10 cellular contexts compared by ENCODE assay signal in genomic region chr2:176830362-176830761, GRCh38.
DNase-seq lines count a peak whose midpoint lies in the region; ATAC-seq and TF ChIP-seq lines count a peak whose summit lies in the region.
"Had no signal": no experiment of that assay in that cellular context is flagged by ENCODE, and none has a peak within 500 bp of the region (broad histone marks: within the 10 kb centered on the region; RNA-seq: fewer than 3 reads in every experiment).

No MANE protein-coding gene starts in this region.

- H3K36me3 Mint-ChIP-seq in naive thymus-derived CD8-positive, alpha-beta T cell: no peaks in the 10 kb centered on the region
- no peaks in the 10 kb centered on the region for H3K36me3 Mint-ChIP-seq in natural killer cell treated with Interleukin-12 subunit alpha and Interleukin-12 subunit beta and Interleukin-15 and Interleukin-18, amount 100 ng/mL, for 72 hours

- no peaks in the 10 kb centered on the region for H3K9me3 ChIP-seq in RWPE2 (ENCODE audit: severe bottlenecking)
- H3K9me3 ChIP-seq: BLaER1 had no signal

- no peaks in the 10 kb centered on the region for H3K36me3 ChIP-seq in RWPE2 (ENCODE audit: low read depth)
- H3K36me3 ChIP-seq: BLaER1 had no signal

- DNase-seq in SIG-M5 treated with dmso at 0.1 percent for 504 hours (lab: John Stamatoyannopoulos, UW; ENCODE audit: unreplicated experiment): peak; percentile 26
- DNase-seq in SIG-M5 (lab: John Stamatoyannopoulos, UW): no peak
- DNase-seq in RWPE2 (ENCODE audit: low spot score): no peak
- DNase-seq in naive thymus-derived CD8-positive, alpha-beta T cell: peak in 8 of 10 donors; percentile 8 to 73 (median 54)
- DNase-seq in natural killer cell treated with Interleukin-12 subunit alpha and Interleukin-12 subunit beta and Interleukin-15 and Interleukin-18, amount 100 ng/mL, for 72 hours (ENCODE audit: low spot score): no peak
- no peak for DNase-seq in occipital lobe (lab: John Stamatoyannopoulos, UW)
- DNase-seq in COLO829 (ENCODE audit: low spot score): no peak

- POLR2A ChIA-PET in naive thymus-derived CD8-positive, alpha-beta T cell (lab: Charles Lee): interaction anchor here (1.2 kb wide), 1 partner anchor 24 kb away, joined by 3 read pairs; no protein-coding TSS in a partner anchor

- no peak overlapping the region for H3K4me3 ChIP-seq in RWPE2 (ENCODE audit: severe bottlenecking)
- H3K4me3 ChIP-seq: BLaER1, lung had no signal

- peak overlapping the region in 1 of 10 donors; percentile 0 for H3K4me3 Mint-ChIP-seq in naive thymus-derived CD8-positive, alpha-beta T cell
- no peak overlapping the region for H3K4me3 Mint-ChIP-seq in natural killer cell treated with Interleukin-12 subunit alpha and Interleukin-12 subunit beta and Interleukin-15 and Interleukin-18, amount 100 ng/mL, for 72 hours

- H3K4me1 Mint-ChIP-seq in naive thymus-derived CD8-positive, alpha-beta T cell: peaks cover 16 to 53% (median 42%) of the 10 kb centered on the region in 4 donors
- peaks cover 10 to 25% of the 10 kb centered on the region in 2 donors for H3K4me1 Mint-ChIP-seq in natural killer cell treated with Interleukin-12 subunit alpha and Interleukin-12 subunit beta and Interleukin-15 and Interleukin-18, amount 100 ng/mL, for 72 hours (ENCODE audit: low read depth in 2 of 2)

- no peak overlapping the region for H3K27ac ChIP-seq in RWPE2 (ENCODE audit: poor library complexity, severe bottlenecking)
- H3K27ac ChIP-seq: BLaER1 had no signal

- no peaks in the 10 kb centered on the region for H3K9me3 Mint-ChIP-seq in naive thymus-derived CD8-positive, alpha-beta T cell
- H3K9me3 Mint-ChIP-seq in natural killer cell treated with Interleukin-12 subunit alpha and Interleukin-12 subunit beta and Interleukin-15 and Interleukin-18, amount 100 ng/mL, for 72 hours: no peaks in the 10 kb centered on the region

- ATAC-seq in HG03354 (IDR thresholded peaks at IDR 0.05; ENCODE audit: poor library complexity, severe bottlenecking, unreplicated experiment) (peak; percentile 53), RWPE2 (ENCODE audit: low read depth) (peak; percentile 40; the same call in 1 of the 3 replicates)
- ATAC-seq in naive thymus-derived CD8-positive, alpha-beta T cell: peak; percentile 59 to 73
- ATAC-seq in natural killer cell treated with Interleukin-12 subunit alpha and Interleukin-12 subunit beta and Interleukin-15 and Interleukin-18, amount 100 ng/mL, for 72 hours: no peak

- no peaks in the 10 kb centered on the region for H3K4me1 ChIP-seq in RWPE2 (ENCODE audit: insufficient read depth, poor library complexity, severe bottlenecking)
- H3K4me1 ChIP-seq: BLaER1 had no signal

- peak overlapping the region; percentile 5 to 93 (median 78) for H3K27ac Mint-ChIP-seq in naive thymus-derived CD8-positive, alpha-beta T cell
- no peak overlapping the region for H3K27ac Mint-ChIP-seq in natural killer cell treated with Interleukin-12 subunit alpha and Interleukin-12 subunit beta and Interleukin-15 and Interleukin-18, amount 100 ng/mL, for 72 hours

- no peaks in the 10 kb centered on the region for H3K27me3 Mint-ChIP-seq in naive thymus-derived CD8-positive, alpha-beta T cell
- H3K27me3 Mint-ChIP-seq in natural killer cell treated with Interleukin-12 subunit alpha and Interleukin-12 subunit beta and Interleukin-15 and Interleukin-18, amount 100 ng/mL, for 72 hours: no peaks in the 10 kb centered on the region

- H3K27me3 ChIP-seq in RWPE2 (ENCODE audit: insufficient read depth, poor library complexity, severe bottlenecking): peaks cover 13% of the 10 kb centered on the region
- H3K27me3 ChIP-seq: BLaER1 had no signal

- TF ChIP-seq CTCF in RWPE2 (IDR thresholded peaks at IDR 0.05; ENCODE audit: poor library complexity, severe bottlenecking): peak; percentile 13

Comparison
In these comparisons a context has a peak if more than half of its experiments do, and no peak if none do; other contexts are left out.
1. DNase-seq: peak in SIG-M5 treated with dmso at 0.1 percent for 504 hours (single experiment) and naive thymus-derived CD8-positive, alpha-beta T cell (8 of 10); none in SIG-M5 (single experiment), RWPE2 (single experiment), natural killer cell treated with Interleukin-12 subunit alpha and Interleukin-12 subunit beta and Interleukin-15 and Interleukin-18, amount 100 ng/mL, for 72 hours (single experiment), occipital lobe (single experiment) and COLO829 (single experiment).
2. ATAC-seq: peak in HG03354 (single experiment), RWPE2 (single experiment) and naive thymus-derived CD8-positive, alpha-beta T cell (2 of 2); none in natural killer cell treated with Interleukin-12 subunit alpha and Interleukin-12 subunit beta and Interleukin-15 and Interleukin-18, amount 100 ng/mL, for 72 hours (0 of 2).
3. H3K27ac Mint-ChIP-seq: peak in naive thymus-derived CD8-positive, alpha-beta T cell (10 of 10); none in natural killer cell treated with Interleukin-12 subunit alpha and Interleukin-12 subunit beta and Interleukin-15 and Interleukin-18, amount 100 ng/mL, for 72 hours (0 of 2).